Comparison of ENCODE assay signal across 8 cellular contexts in genomic region chr21:34074283-34075098, GRCh38. TPM values are rescaled to one million over a fixed set of nuclear protein-coding genes. Genes with fewer than 3 reads are reported as not detected.
DNase-seq lines count a peak whose midpoint lies in the region; ATAC-seq lines count a peak whose summit lies in the region.

No MANE protein-coding gene starts in this region.

- H3K9ac ChIP-seq in iPS-18a (ENCODE audit: low read length): peak overlapping the region; percentile 80

- H3K36me3 ChIP-seq in iPS-18a (ENCODE audit: control insufficient read depth, low read depth, low read length): peaks cover 8% of the 10 kb centered on the region

- H3K27ac Mint-ChIP-seq in activated naive CD4-positive, alpha-beta T cell treated with anti-CD3 and anti-CD28 coated beads, Interleukin-2, amount 50 U/mL, for 72 hours: peak overlapping the region; percentile 96 to 99
- H3K27ac Mint-ChIP-seq in stimulated activated effector memory CD8-positive, alpha-beta T cell treated with anti-CD3 and anti-CD28 coated beads, Interleukin-12 subunit alpha, Interleukin-12 subunit beta, amount 100 ng/mL, for 72 hours: peak overlapping the region; percentile 89

- H3K9me3 Mint-ChIP-seq in activated naive CD4-positive, alpha-beta T cell treated with anti-CD3 and anti-CD28 coated beads, Interleukin-2, amount 50 U/mL, for 72 hours: no peaks in the 10 kb centered on the region
- no peaks in the 10 kb centered on the region for H3K9me3 Mint-ChIP-seq in stimulated activated effector memory CD8-positive, alpha-beta T cell treated with anti-CD3 and anti-CD28 coated beads, Interleukin-12 subunit alpha, Interleukin-12 subunit beta, amount 100 ng/mL, for 72 hours

- H3K27me3 ChIP-seq in iPS-18a (ENCODE audit: control insufficient read depth, insufficient read depth, low read length): peaks cover 12% of the 10 kb centered on the region

- no peaks in the 10 kb centered on the region for H3K9me3 ChIP-seq in iPS-18a (ENCODE audit: control insufficient read depth, low read depth, low read length)

- DNase-seq in Ammon's horn (ENCODE audit: low spot score): peak; percentile 16
- peak in 1 of 2 donors; percentile 26 for DNase-seq in activated naive CD4-positive, alpha-beta T cell treated with anti-CD3 and anti-CD28 coated beads, Interleukin-2, amount 50 U/mL, for 72 hours (ENCODE audit: low spot score in 2 of 2)
- DNase-seq in stimulated activated effector memory CD8-positive, alpha-beta T cell treated with anti-CD3 and anti-CD28 coated beads, Interleukin-12 subunit alpha, Interleukin-12 subunit beta, amount 100 ng/mL, for 72 hours (ENCODE audit: low spot score in 2 of 2): peak in 1 of 2 donors; percentile 63

- H3K27ac ChIP-seq in iPS-18a (ENCODE audit: low read length): no peak overlapping the region

- peaks cover 24% of the 10 kb centered on the region for H3K4me1 ChIP-seq in iPS-18a (ENCODE audit: control insufficient read depth, low read depth, low read length)

- H3K36me3 Mint-ChIP-seq in activated naive CD4-positive, alpha-beta T cell treated with anti-CD3 and anti-CD28 coated beads, Interleukin-2, amount 50 U/mL, for 72 hours: peaks cover 30% of the 10 kb centered on the region in 2 donors
- H3K36me3 Mint-ChIP-seq in stimulated activated effector memory CD8-positive, alpha-beta T cell treated with anti-CD3 and anti-CD28 coated beads, Interleukin-12 subunit alpha, Interleukin-12 subunit beta, amount 100 ng/mL, for 72 hours: peaks cover 57% of the 10 kb centered on the region

- ATAC-seq in HG02973 (IDR thresholded peaks at IDR 0.05; ENCODE audit: unreplicated experiment): peak; percentile 3
- no peak for ATAC-seq in activated naive CD4-positive, alpha-beta T cell treated with anti-CD3 and anti-CD28 coated beads, Interleukin-2, amount 50 U/mL, for 72 hours
- ATAC-seq in stimulated activated effector memory CD8-positive, alpha-beta T cell treated with anti-CD3 and anti-CD28 coated beads, Interleukin-12 subunit alpha, Interleukin-12 subunit beta, amount 100 ng/mL, for 72 hours: no peak
- no peak for ATAC-seq in GM18858 (IDR thresholded peaks at IDR 0.05; ENCODE audit: unreplicated experiment)
- ATAC-seq in HG03469 (IDR thresholded peaks at IDR 0.05; ENCODE audit: unreplicated experiment): no peak
- ATAC-seq in GM19328 (IDR thresholded peaks at IDR 0.05; ENCODE audit: unreplicated experiment): no peak

- peak overlapping the region; percentile 91 for H3K4me3 Mint-ChIP-seq in stimulated activated effector memory CD8-positive, alpha-beta T cell treated with anti-CD3 and anti-CD28 coated beads, Interleukin-12 subunit alpha, Interleukin-12 subunit beta, amount 100 ng/mL, for 72 hours

- H3K4me3 ChIP-seq in iPS-18a (ENCODE audit: low read length): peak overlapping the region; percentile 79

- H3K4me1 Mint-ChIP-seq in stimulated activated effector memory CD8-positive, alpha-beta T cell treated with anti-CD3 and anti-CD28 coated beads, Interleukin-12 subunit alpha, Interleukin-12 subunit beta, amount 100 ng/mL, for 72 hours: peaks cover 57% of the 10 kb centered on the region

RNA-seq across cellular contexts. Expression of gene MRPS6, which starts 1.1 kb away (rescaled TPM):
- total RNA-seq in activated naive CD4-positive, alpha-beta T cell treated with anti-CD3 and anti-CD28 coated beads, Interleukin-2, amount 50 U/mL, for 72 hours: 100 to 1,000 TPM; 114 to 146 TPM

RNA-seq across cellular contexts. Expression of gene SLC5A3, which starts 1.1 kb away (rescaled TPM):
- total RNA-seq in activated naive CD4-positive, alpha-beta T cell treated with anti-CD3 and anti-CD28 coated beads, Interleukin-2, amount 50 U/mL, for 72 hours: 10 to 100 TPM; 35.8 to 77.1 TPM
